23 cellular contexts compared by ENCODE assay signal in genomic region chr10:91514684-91515253, GRCh38.
A peak's percentile ranks its signal among the peaks of the same experiment; 100 is the strongest.
DNase-seq lines count a peak whose midpoint lies in the region; ATAC-seq and TF ChIP-seq lines count a peak whose summit lies in the region.
"Had no signal": no experiment of that assay in that cellular context is flagged by ENCODE, and none has a peak within 500 bp of the region (broad histone marks: within the 10 kb centered on the region; RNA-seq: fewer than 3 reads in every experiment).

No MANE protein-coding gene starts in this region.

- H2AFZ ChIP-seq in GM23248: no peak overlapping the region
- no peak overlapping the region for H2AFZ ChIP-seq in smooth muscle cell (ENCODE audit: low read depth)

- peak overlapping the region; percentile 53 for H3K4me2 ChIP-seq in GM23248 (ENCODE audit: unreplicated experiment)
- peak overlapping the region; percentile 61 for H3K4me2 ChIP-seq in smooth muscle cell

- peak; percentile 15; the same call in 1 of the 3 replicates for ATAC-seq in SK-N-SH treated with all-trans-retinoic acid at 6 μM for 48 hours
- no peak for ATAC-seq in HG02759 (IDR thresholded peaks at IDR 0.05; ENCODE audit: unreplicated experiment)
- no peak for ATAC-seq in stimulated activated effector memory CD8-positive, alpha-beta T cell treated with anti-CD3 and anti-CD28 coated beads, Interleukin-12 subunit alpha, Interleukin-12 subunit beta, amount 100 ng/mL, for 72 hours
- no peak for ATAC-seq in GM19397 (IDR thresholded peaks at IDR 0.05; ENCODE audit: unreplicated experiment)

- H3K36me3 Mint-ChIP-seq in stimulated activated effector memory CD8-positive, alpha-beta T cell treated with anti-CD3 and anti-CD28 coated beads, Interleukin-12 subunit alpha, Interleukin-12 subunit beta, amount 100 ng/mL, for 72 hours: no peaks in the 10 kb centered on the region

- TF ChIP-seq CTCF in smooth muscle cell (IDR thresholded peaks at IDR 0.05; ENCODE audit: borderline replicate concordance, insufficient read depth, poor library complexity, severe bottlenecking): no peak

- peak overlapping the region; percentile 37; the same call in 1 of the 2 replicates for H3K27ac ChIP-seq in GM23248
- peak overlapping the region; percentile 88 for H3K27ac ChIP-seq in smooth muscle cell (ENCODE audit: low read depth)
- H3K27ac ChIP-seq: C4-2B, Peyer's patch, SJCRH30 had no signal

- H3K9me3 ChIP-seq in GM23248 (ENCODE audit: low read depth): no peaks in the 10 kb centered on the region
- H3K9me3 ChIP-seq in smooth muscle cell (replicated peaks; ENCODE audit: low read depth): no peaks in the 10 kb centered on the region
- H3K9me3 ChIP-seq: Peyer's patch, SJCRH30 had no signal

- H3K4me1 ChIP-seq in GM23248 (ENCODE audit: insufficient read depth) (peaks cover 54% of the 10 kb centered on the region), smooth muscle cell (ENCODE audit: low read depth) (peaks cover 7% of the 10 kb centered on the region)
- H3K4me1 ChIP-seq: Peyer's patch, SJCRH30 had no signal

- no peaks in the 10 kb centered on the region for H3K9me2 ChIP-seq in GM23248 (ENCODE audit: insufficient read depth)

- no peaks in the 10 kb centered on the region for H3K4me1 Mint-ChIP-seq in stimulated activated effector memory CD8-positive, alpha-beta T cell treated with anti-CD3 and anti-CD28 coated beads, Interleukin-12 subunit alpha, Interleukin-12 subunit beta, amount 100 ng/mL, for 72 hours
- H3K4me1 Mint-ChIP-seq: IgD-negative memory B cell had no signal

- H4K20me1 ChIP-seq in GM23248 (ENCODE audit: insufficient read depth) (no peaks in the 10 kb centered on the region), smooth muscle cell (ENCODE audit: low read depth) (no peaks in the 10 kb centered on the region)

- no peak for DNase-seq in GM23248
- peak; percentile 50 for DNase-seq in fibroblast of gingiva (ENCODE audit: low read depth)
- no peak for DNase-seq in smooth muscle cell (lab: John Stamatoyannopoulos, UW; ENCODE audit: unreplicated experiment)
- DNase-seq in stimulated activated effector memory CD8-positive, alpha-beta T cell treated with anti-CD3 and anti-CD28 coated beads, Interleukin-12 subunit alpha, Interleukin-12 subunit beta, amount 100 ng/mL, for 72 hours (ENCODE audit: low spot score in 2 of 2): no peak
- DNase-seq: AML-193, EL, GF-D8, H7, Karpas-422, MV-4-11, NCI-H1694, NCI-H2081, NCI-H2171, NCI-H345, NCI-H524, Peyer's patch, SJCRH30, SW 1271 had no signal

- 67 to 84% methylated on average over 1 of the region's 1 CpG for WGBS in GM23248 (ENCODE audit: low coverage in 1 of 2, low lambda C conversion rate in 2 of 2, missing lambda C conversion rate in 2 of 2), 2 experiments
- WGBS in smooth muscle cell (ENCODE audit: low lambda C conversion rate): 87% methylated on average over 1 of the region's 1 CpG

- H3K27me3 ChIP-seq in GM23248 (replicated peaks; ENCODE audit: insufficient read depth) (no peaks in the 10 kb centered on the region), smooth muscle cell (ENCODE audit: low read depth) (no peaks in the 10 kb centered on the region)
- H3K27me3 ChIP-seq: Peyer's patch, SJCRH30 had no signal

- peaks cover 53% of the 10 kb centered on the region for H3F3A ChIP-seq in GM23248 (ENCODE audit: insufficient read depth)
- H3F3A ChIP-seq in smooth muscle cell (ENCODE audit: low read depth): peaks cover 12% of the 10 kb centered on the region

- H3K36me3 ChIP-seq in GM23248 (ENCODE audit: low read depth) (no peaks in the 10 kb centered on the region), smooth muscle cell (ENCODE audit: low read depth) (peaks cover 6% of the 10 kb centered on the region)
- H3K36me3 ChIP-seq: Peyer's patch, SJCRH30 had no signal

- no peak overlapping the region for H3K9ac ChIP-seq in GM23248
- H3K9ac ChIP-seq in smooth muscle cell (ENCODE audit: low read depth): no peak overlapping the region

- in situ Hi-C loops in GM23248 (cut with MboI): no loop called here

- H3K79me2 ChIP-seq in GM23248 (ENCODE audit: insufficient read depth): no peaks in the 10 kb centered on the region
- no peaks in the 10 kb centered on the region for H3K79me2 ChIP-seq in smooth muscle cell (ENCODE audit: low read depth)

- H3K4me3 ChIP-seq in GM23248 (no peak overlapping the region), smooth muscle cell (no peak overlapping the region)
- H3K4me3 ChIP-seq: Peyer's patch, SJCRH30 had no signal

- H3K4me3 Mint-ChIP-seq in stimulated activated effector memory CD8-positive, alpha-beta T cell treated with anti-CD3 and anti-CD28 coated beads, Interleukin-12 subunit alpha, Interleukin-12 subunit beta, amount 100 ng/mL, for 72 hours: no peak overlapping the region
- H3K4me3 Mint-ChIP-seq: IgD-negative memory B cell had no signal

- H3K27ac Mint-ChIP-seq in stimulated activated effector memory CD8-positive, alpha-beta T cell treated with anti-CD3 and anti-CD28 coated beads, Interleukin-12 subunit alpha, Interleukin-12 subunit beta, amount 100 ng/mL, for 72 hours: no peak overlapping the region
- H3K27ac Mint-ChIP-seq: IgD-negative memory B cell had no signal

- H3K9me3 Mint-ChIP-seq in stimulated activated effector memory CD8-positive, alpha-beta T cell treated with anti-CD3 and anti-CD28 coated beads, Interleukin-12 subunit alpha, Interleukin-12 subunit beta, amount 100 ng/mL, for 72 hours: no peaks in the 10 kb centered on the region

TF ChIP-seq in SK-N-SH treated with all-trans-retinoic acid at 6 μM for 48 hours, 23 proteins besides CTCF, POLR2A, EP300 and RAD21:
- TF ChIP-seq BACH2 (CRISPR knock-in tag; IDR thresholded peaks at IDR 0.05; ENCODE audit: borderline replicate concordance): no peak
- TF ChIP-seq, protein P1, sequence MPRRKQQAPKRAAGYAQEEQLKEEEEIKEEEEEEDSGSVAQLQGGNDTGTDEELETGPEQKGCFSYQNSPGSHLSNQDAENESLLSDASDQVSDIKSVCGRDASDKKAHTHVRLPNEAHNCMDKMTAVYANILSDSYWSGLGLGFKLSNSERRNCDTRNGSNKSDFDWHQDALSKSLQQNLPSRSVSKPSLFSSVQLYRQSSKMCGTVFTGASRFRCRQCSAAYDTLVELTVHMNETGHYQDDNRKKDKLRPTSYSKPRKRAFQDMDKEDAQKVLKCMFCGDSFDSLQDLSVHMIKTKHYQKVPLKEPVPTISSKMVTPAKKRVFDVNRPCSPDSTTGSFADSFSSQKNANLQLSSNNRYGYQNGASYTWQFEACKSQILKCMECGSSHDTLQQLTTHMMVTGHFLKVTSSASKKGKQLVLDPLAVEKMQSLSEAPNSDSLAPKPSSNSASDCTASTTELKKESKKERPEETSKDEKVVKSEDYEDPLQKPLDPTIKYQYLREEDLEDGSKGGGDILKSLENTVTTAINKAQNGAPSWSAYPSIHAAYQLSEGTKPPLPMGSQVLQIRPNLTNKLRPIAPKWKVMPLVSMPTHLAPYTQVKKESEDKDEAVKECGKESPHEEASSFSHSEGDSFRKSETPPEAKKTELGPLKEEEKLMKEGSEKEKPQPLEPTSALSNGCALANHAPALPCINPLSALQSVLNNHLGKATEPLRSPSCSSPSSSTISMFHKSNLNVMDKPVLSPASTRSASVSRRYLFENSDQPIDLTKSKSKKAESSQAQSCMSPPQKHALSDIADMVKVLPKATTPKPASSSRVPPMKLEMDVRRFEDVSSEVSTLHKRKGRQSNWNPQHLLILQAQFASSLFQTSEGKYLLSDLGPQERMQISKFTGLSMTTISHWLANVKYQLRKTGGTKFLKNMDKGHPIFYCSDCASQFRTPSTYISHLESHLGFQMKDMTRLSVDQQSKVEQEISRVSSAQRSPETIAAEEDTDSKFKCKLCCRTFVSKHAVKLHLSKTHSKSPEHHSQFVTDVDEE (CRISPR knock-in tag; IDR thresholded peaks at IDR 0.05): no peak
- TF ChIP-seq, protein P2, sequence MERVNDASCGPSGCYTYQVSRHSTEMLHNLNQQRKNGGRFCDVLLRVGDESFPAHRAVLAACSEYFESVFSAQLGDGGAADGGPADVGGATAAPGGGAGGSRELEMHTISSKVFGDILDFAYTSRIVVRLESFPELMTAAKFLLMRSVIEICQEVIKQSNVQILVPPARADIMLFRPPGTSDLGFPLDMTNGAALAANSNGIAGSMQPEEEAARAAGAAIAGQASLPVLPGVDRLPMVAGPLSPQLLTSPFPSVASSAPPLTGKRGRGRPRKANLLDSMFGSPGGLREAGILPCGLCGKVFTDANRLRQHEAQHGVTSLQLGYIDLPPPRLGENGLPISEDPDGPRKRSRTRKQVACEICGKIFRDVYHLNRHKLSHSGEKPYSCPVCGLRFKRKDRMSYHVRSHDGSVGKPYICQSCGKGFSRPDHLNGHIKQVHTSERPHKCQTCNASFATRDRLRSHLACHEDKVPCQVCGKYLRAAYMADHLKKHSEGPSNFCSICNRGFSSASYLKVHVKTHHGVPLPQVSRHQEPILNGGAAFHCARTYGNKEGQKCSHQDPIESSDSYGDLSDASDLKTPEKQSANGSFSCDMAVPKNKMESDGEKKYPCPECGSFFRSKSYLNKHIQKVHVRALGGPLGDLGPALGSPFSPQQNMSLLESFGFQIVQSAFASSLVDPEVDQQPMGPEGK (CRISPR knock-in tag; IDR thresholded peaks at IDR 0.05; ENCODE audit: borderline replicate concordance): no peak
- TF ChIP-seq, protein P3, sequence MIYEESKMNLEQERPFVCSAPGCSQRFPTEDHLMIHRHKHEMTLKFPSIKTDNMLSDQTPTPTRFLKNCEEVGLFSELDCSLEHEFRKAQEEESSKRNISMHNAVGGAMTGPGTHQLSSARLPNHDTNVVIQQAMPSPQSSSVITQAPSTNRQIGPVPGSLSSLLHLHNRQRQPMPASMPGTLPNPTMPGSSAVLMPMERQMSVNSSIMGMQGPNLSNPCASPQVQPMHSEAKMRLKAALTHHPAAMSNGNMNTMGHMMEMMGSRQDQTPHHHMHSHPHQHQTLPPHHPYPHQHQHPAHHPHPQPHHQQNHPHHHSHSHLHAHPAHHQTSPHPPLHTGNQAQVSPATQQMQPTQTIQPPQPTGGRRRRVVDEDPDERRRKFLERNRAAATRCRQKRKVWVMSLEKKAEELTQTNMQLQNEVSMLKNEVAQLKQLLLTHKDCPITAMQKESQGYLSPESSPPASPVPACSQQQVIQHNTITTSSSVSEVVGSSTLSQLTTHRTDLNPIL (CRISPR knock-in tag; IDR thresholded peaks at IDR 0.05; ENCODE audit: low read depth): no peak
TF ChIP-seq in SK-N-SH treated with all-trans-retinoic acid at 6 μM for 48 hours: peak in this region for 0.
